In genomic region chr1:26234644-26235384, GRCh38 we compare ENCODE assay signal across 8 cellular contexts. TPM values are rescaled to one million over a fixed set of nuclear protein-coding genes. Genes with fewer than 3 reads are reported as not detected.
DNase-seq lines count a peak whose midpoint lies in the region; ATAC-seq, FAIRE-seq and TF ChIP-seq lines count a peak whose summit lies in the region.

No MANE protein-coding gene starts in this region.

- TF ChIP-seq POLR2A in GM12891 (IDR thresholded peaks at IDR 0.05; ENCODE audit: low read depth, low read length), result no peak

- peaks cover 33% of the 10 kb centered on the region for H3K4me1 Mint-ChIP-seq in activated naive CD8-positive, alpha-beta T cell treated with anti-CD3 and anti-CD28 coated beads, Interleukin-2, amount 10 ng/mL, durations not matched to agents 7 days and 5 days

- peak overlapping the region; percentile 100 for H3K4me3 Mint-ChIP-seq in activated naive CD8-positive, alpha-beta T cell treated with anti-CD3 and anti-CD28 coated beads, Interleukin-2, amount 10 ng/mL, durations not matched to agents 7 days and 5 days

- no peak for ATAC-seq in activated naive CD8-positive, alpha-beta T cell treated with anti-CD3 and anti-CD28 coated beads, Interleukin-2, amount 10 ng/mL, durations not matched to agents 7 days and 5 days (ENCODE audit: low read depth)
- no peak for ATAC-seq in HG02678 (IDR thresholded peaks at IDR 0.05; ENCODE audit: unreplicated experiment)
- no peak for ATAC-seq in GM19467 (IDR thresholded peaks at IDR 0.05; ENCODE audit: unreplicated experiment)

- H3K27me3 Mint-ChIP-seq in activated naive CD8-positive, alpha-beta T cell treated with anti-CD3 and anti-CD28 coated beads, Interleukin-2, amount 10 ng/mL, durations not matched to agents 7 days and 5 days, result no peaks in the 10 kb centered on the region

- DNase-seq in Ammon's horn (ENCODE audit: low spot score) (peak; percentile 17), GM12891 (ENCODE audit: insufficient read length, low spot score) (peak; percentile 15), LoVo (ENCODE audit: low spot score) (peak; percentile 24)
- DNase-seq in activated naive CD8-positive, alpha-beta T cell treated with anti-CD3 and anti-CD28 coated beads, Interleukin-2, amount 10 ng/mL, durations not matched to agents 7 days and 5 days, result no peak

- no peak for FAIRE-seq in GM12891 (lab: Jason Lieb, UNC)

- peak overlapping the region; percentile 95 for H3K27ac ChIP-seq in skeletal muscle tissue (ENCODE audit: low read depth, low read length)

- H3K4me3 ChIP-seq in iPS-11a (ENCODE audit: low read depth, low read length), result peak overlapping the region; percentile 97
- H3K4me3 ChIP-seq in skeletal muscle tissue (ENCODE audit: low read length in 3 of 3), result peak overlapping the region; percentile 94 to 100 (median 99)

- H3K9ac ChIP-seq in skeletal muscle tissue (ENCODE audit: low read depth in 1 of 3, low read length in 3 of 3), result peak overlapping the region; percentile 96 to 99 (median 99)

- peaks cover 19% of the 10 kb centered on the region for H3K36me3 Mint-ChIP-seq in activated naive CD8-positive, alpha-beta T cell treated with anti-CD3 and anti-CD28 coated beads, Interleukin-2, amount 10 ng/mL, durations not matched to agents 7 days and 5 days

- peak overlapping the region; percentile 97 for H3K27ac Mint-ChIP-seq in activated naive CD8-positive, alpha-beta T cell treated with anti-CD3 and anti-CD28 coated beads, Interleukin-2, amount 10 ng/mL, durations not matched to agents 7 days and 5 days

- no peaks in the 10 kb centered on the region for H3K9me3 ChIP-seq in skeletal muscle tissue (ENCODE audit: control insufficient read depth in 3 of 3, low read length in 3 of 3)

- H3K27me3 ChIP-seq in skeletal muscle tissue (ENCODE audit: control insufficient read depth in 3 of 3, insufficient read depth in 3 of 3, low read length in 3 of 3), result no peaks in the 10 kb centered on the region

- peaks cover 6 to 25% (median 21%) of the 10 kb centered on the region in 3 donors for H3K4me1 ChIP-seq in skeletal muscle tissue (ENCODE audit: control insufficient read depth in 3 of 3, insufficient read depth in 3 of 3, low read length in 3 of 3)

- POLR2A ChIA-PET in activated naive CD8-positive, alpha-beta T cell treated with anti-CD3 and anti-CD28 coated beads, Interleukin-2, amount 10 ng/mL, durations not matched to agents 7 days and 5 days (lab: Charles Lee), result interaction anchor here (0.5 to 2.0 kb wide), 20 partner anchors 30 to 237 kb away, joined by 3 to 21 read pairs (median 4); partner anchors contain the start of genes ZNF593 and ZNF593OS

- no peaks in the 10 kb centered on the region for H3K9me3 Mint-ChIP-seq in activated naive CD8-positive, alpha-beta T cell treated with anti-CD3 and anti-CD28 coated beads, Interleukin-2, amount 10 ng/mL, durations not matched to agents 7 days and 5 days

- H3K36me3 ChIP-seq in skeletal muscle tissue (ENCODE audit: control insufficient read depth in 3 of 3, insufficient read depth in 3 of 3, low read length in 3 of 3), result peaks cover 0 to 2% (median under 1%) of the 10 kb centered on the region in 3 donors

TF ChIP-seq in GM12891, 5 proteins besides CTCF, POLR2A, EP300 and RAD21:
- TF ChIP-seq PAX5 (IDR thresholded peaks at IDR 0.05; ENCODE audit: insufficient read depth, low read length, severe bottlenecking) (no peak), SPI1 (IDR thresholded peaks at IDR 0.05; ENCODE audit: low read depth, low read length) (no peak), TAF1 (IDR thresholded peaks at IDR 0.05; ENCODE audit: low read depth, low read length) (no peak), POLR2AphosphoS5 (IDR thresholded peaks at IDR 0.05; ENCODE audit: low read depth, low read length) (no peak), POU2F2 (IDR thresholded peaks at IDR 0.05; ENCODE audit: low read depth, low read length) (no peak)

RNA-seq across cellular contexts. Expression of gene CEP85, which starts 0.8 kb away (rescaled TPM):
- 7.4 TPM for polyA plus RNA-seq in GM12891 (2012; ENCODE audit: low read depth, missing spikeins)
- 10 to 100 TPM; 36.0 to 37.2 TPM for total RNA-seq in activated naive CD8-positive, alpha-beta T cell treated with anti-CD3 and anti-CD28 coated beads, Interleukin-2, amount 10 ng/mL, durations not matched to agents 7 days and 5 days
- total RNA-seq in skeletal muscle tissue, result 25.1 TPM

RNA-seq across cellular contexts. Expression of gene CATSPER4, which starts 44.4 kb away (rescaled TPM):
- polyA plus RNA-seq in GM12891 (2012; ENCODE audit: low read depth, missing spikeins), result not detected
- not detected for total RNA-seq in activated naive CD8-positive, alpha-beta T cell treated with anti-CD3 and anti-CD28 coated beads, Interleukin-2, amount 10 ng/mL, durations not matched to agents 7 days and 5 days
- not detected for total RNA-seq in skeletal muscle tissue

RNA-seq across cellular contexts. Expression of gene SH3BGRL3, which starts 45.1 kb away (rescaled TPM):
- 92.2 TPM for polyA plus RNA-seq in GM12891 (2012; ENCODE audit: low read depth, missing spikeins)
- 100 to 1,000 TPM; 531 to 542 TPM for total RNA-seq in activated naive CD8-positive, alpha-beta T cell treated with anti-CD3 and anti-CD28 coated beads, Interleukin-2, amount 10 ng/mL, durations not matched to agents 7 days and 5 days
- total RNA-seq in skeletal muscle tissue, result 4.2 TPM

RNA-seq across cellular contexts. Expression of gene CNKSR1, which starts 57.5 kb away (rescaled TPM):
- 4.1 TPM for polyA plus RNA-seq in GM12891 (2012; ENCODE audit: low read depth, missing spikeins)
- total RNA-seq in activated naive CD8-positive, alpha-beta T cell treated with anti-CD3 and anti-CD28 coated beads, Interleukin-2, amount 10 ng/mL, durations not matched to agents 7 days and 5 days, result 1 to 10 TPM; 4.5 to 6.0 TPM
- not detected for total RNA-seq in skeletal muscle tissue

Comparison
In these comparisons a context has a peak if more than half of its experiments do, and no peak if none do; other contexts are left out.
1. RNA of gene SH3BGRL3, which starts 45.1 kb away (total RNA-seq): 531 to 542 TPM in activated naive CD8-positive, alpha-beta T cell treated with anti-CD3 and anti-CD28 coated beads, Interleukin-2, amount 10 ng/mL, durations not matched to agents 7 days and 5 days; 4.2 TPM in skeletal muscle tissue (single experiment); every median in the first group is over 100 times any median in the second.